ENCODE assay signal across 28 cellular contexts in genomic region chr7:1590476-1590875, GRCh38. TPM values are rescaled to one million over a fixed set of nuclear protein-coding genes. Genes with fewer than 3 reads are reported as not detected.
"Had no signal": no experiment of that assay in that cellular context is flagged by ENCODE, and none has a peak within 500 bp of the region (broad histone marks: within the 10 kb centered on the region; RNA-seq: fewer than 3 reads in every experiment).

No MANE protein-coding gene starts in this region.

- H3K79me2 ChIP-seq: parathyroid adenoma had no signal

- H3K27ac ChIP-seq: brain microvascular endothelial cell, coronary artery, parathyroid adenoma, psoas muscle, thoracic aorta, uterus had no signal

- H3K4me1 ChIP-seq: parathyroid adenoma, psoas muscle, uterus had no signal

- H3K9ac ChIP-seq: parathyroid adenoma had no signal

- DNase-seq: activated CD4-positive, alpha-beta T cell treated with anti-CD3 and anti-CD28 coated beads for 48 hours; activated CD4-positive, alpha-beta T cell treated with anti-CD3 and anti-CD28 coated beads, Interleukin-2, amount 50 U/mL, for 48 hours; activated CD8-positive, alpha-beta memory T cell treated with anti-CD3 and anti-CD28 coated beads for 24 hours; activated gamma-delta T cell; activated naive CD4-positive, alpha-beta T cell treated with anti-CD3 and anti-CD28 coated beads, Interleukin-2, amount 10 ng/mL, durations not matched to agents 7 days and 5 days; activated naive CD8-positive, alpha-beta T cell treated with anti-CD3 and anti-CD28 coated beads, Interleukin-2, amount 10 ng/mL, durations not matched to agents 7 days and 5 days; amniotic stem cell; brain microvascular endothelial cell; effector memory CD8-positive, alpha-beta T cell; head of caudate nucleus; hypothalamus; immature natural killer cell; kidney; left colon; naive thymus-derived CD8-positive, alpha-beta T cell; nucleus accumbens; psoas muscle; stimulated activated CD4-positive, alpha-beta T cell treated with anti-CD3 and anti-CD28 coated beads, Interleukin-15, amount 100 ng/mL, for 24 hours; stimulated activated CD4-positive, alpha-beta T cell treated with anti-CD3 and anti-CD28 coated beads, Interleukin-2, amount 100 ng/mL, for 24 hours; stimulated activated naive CD4-positive, alpha-beta T cell treated with Interleukin-2 at 50 U/mL for 16 hours; T-cell; trophoblast cell; uterus had no signal

- H3K36me3 ChIP-seq: brain microvascular endothelial cell, thoracic aorta, uterus had no signal

- H2AFZ ChIP-seq: parathyroid adenoma had no signal

- ATAC-seq: effector memory CD8-positive, alpha-beta T cell; left colon; naive thymus-derived CD8-positive, alpha-beta T cell; psoas muscle; T-cell had no signal

- H3K4me3 ChIP-seq: coronary artery, psoas muscle, thoracic aorta, uterus had no signal

RNA-seq across cellular contexts. Expression of gene TMEM184A, which starts 34.5 kb away (rescaled TPM):
- total RNA-seq: activated naive CD8-positive, alpha-beta T cell treated with anti-CD3 and anti-CD28 coated beads, Interleukin-2, amount 10 ng/mL, durations not matched to agents 7 days and 5 days; endothelial cell of umbilical vein; naive thymus-derived CD8-positive, alpha-beta T cell; neural crest cell had no signal
- polyA plus RNA-seq: immature natural killer cell had no signal
